In genomic region chr12:17577405-17577804, GRCh38 we compare ENCODE assay signal across 25 cellular contexts.
"Had no signal": no experiment of that assay in that cellular context is flagged by ENCODE, and none has a peak within 500 bp of the region (broad histone marks: within the 10 kb centered on the region; RNA-seq: fewer than 3 reads in every experiment).

No MANE protein-coding gene starts in this region.

- H3K36me3 Mint-ChIP-seq: activated naive CD4-positive, alpha-beta T cell treated with anti-CD3 and anti-CD28 coated beads, Interleukin-2, amount 50 U/mL, for 24 hours had no signal

- H3K36me3 ChIP-seq: breast epithelium had no signal

- H3K27me3 Mint-ChIP-seq: activated CD4-positive, alpha-beta T cell treated with anti-CD3 and anti-CD28 coated beads for 36 hours; activated CD8-positive, alpha-beta T cell treated with anti-CD3 and anti-CD28 coated beads for 36 hours; activated naive CD4-positive, alpha-beta T cell treated with anti-CD3 and anti-CD28 coated beads, Interleukin-2, amount 50 U/mL, for 24 hours had no signal

- H3K4me3 ChIP-seq: breast epithelium, SK-N-MC had no signal

- H3K9me3 ChIP-seq: breast epithelium had no signal

- H3K4me1 Mint-ChIP-seq: activated CD4-positive, alpha-beta T cell treated with anti-CD3 and anti-CD28 coated beads for 36 hours; activated naive CD4-positive, alpha-beta T cell treated with anti-CD3 and anti-CD28 coated beads, Interleukin-2, amount 50 U/mL, for 24 hours had no signal

- H3K27ac Mint-ChIP-seq: activated CD4-positive, alpha-beta T cell treated with anti-CD3 and anti-CD28 coated beads for 36 hours; activated CD8-positive, alpha-beta T cell treated with anti-CD3 and anti-CD28 coated beads for 36 hours; activated naive CD4-positive, alpha-beta T cell treated with anti-CD3 and anti-CD28 coated beads, Interleukin-2, amount 50 U/mL, for 24 hours; activated T-cell treated with anti-CD3 and anti-CD28 coated beads, Interleukin-2, amount 50 U/mL, for 72 hours; activated T-helper 2 cell treated with anti-CD3 and anti-CD28 coated beads, Interferon-gamma antibody, Interleukin-2, Interleukin-4, amounts not matched to agents 10 μg/mL and 5 μg/mL and 100 μg/mL, durations not matched to agents 14 hours and 24 hours and 36 hours had no signal

- H3K4me1 ChIP-seq: breast epithelium had no signal

- DNase-seq: activated CD4-positive, alpha-beta T cell treated with anti-CD3 and anti-CD28 coated beads for 36 hours; activated CD8-positive, alpha-beta memory T cell treated with anti-CD3 and anti-CD28 coated beads, Interleukin-2, amount 50 U/mL, for 4 hours; activated CD8-positive, alpha-beta T cell treated with anti-CD3 and anti-CD28 coated beads for 36 hours; activated T-cell treated with anti-CD3 and anti-CD28 coated beads, Interleukin-2, amount 50 U/mL, for 72 hours; aorta; caudate nucleus; Karpas-422; NCI-H1092; NCI-H1417; NCI-H2029; NCI-H2107; NCI-H345; NCI-H510A; NCI-H526 treated with DMSO at 0.1 percent for 48 hours; NK-92 treated with Interleukin-12 subunit alpha and Interleukin-12 subunit beta, amount 100 ng/mL, for 24 hours; OCI-M1; RPMI8226; T-helper 1 cell had no signal

- H3K27me3 ChIP-seq: breast epithelium had no signal

- ATAC-seq: activated CD4-positive, alpha-beta T cell treated with anti-CD3 and anti-CD28 coated beads for 36 hours; activated CD8-positive, alpha-beta T cell treated with anti-CD3 and anti-CD28 coated beads for 36 hours; activated T-cell treated with anti-CD3 and anti-CD28 coated beads, Interleukin-2, amount 50 U/mL, for 72 hours; Panc1; Right ventricle myocardium inferior had no signal

- H3K27ac ChIP-seq: breast epithelium, SK-N-MC, VCaP had no signal

- H3K9me3 Mint-ChIP-seq: activated naive CD4-positive, alpha-beta T cell treated with anti-CD3 and anti-CD28 coated beads, Interleukin-2, amount 50 U/mL, for 24 hours had no signal

- H3K4me3 Mint-ChIP-seq: activated CD4-positive, alpha-beta T cell treated with anti-CD3 and anti-CD28 coated beads for 36 hours; activated CD8-positive, alpha-beta T cell treated with anti-CD3 and anti-CD28 coated beads for 36 hours; activated naive CD4-positive, alpha-beta T cell treated with anti-CD3 and anti-CD28 coated beads, Interleukin-2, amount 50 U/mL, for 24 hours; activated T-cell treated with anti-CD3 and anti-CD28 coated beads, Interleukin-2, amount 50 U/mL, for 72 hours had no signal
